In genomic region chr4:176413171-176413570, GRCh38 we compare ENCODE assay signal across 18 cellular contexts.
A peak's percentile ranks its signal among the peaks of the same experiment; 100 is the strongest.
DNase-seq lines count a peak whose midpoint lies in the region; ATAC-seq lines count a peak whose summit lies in the region.
"Had no signal": no experiment of that assay in that cellular context is flagged by ENCODE, and none has a peak within 500 bp of the region (broad histone marks: within the 10 kb centered on the region; RNA-seq: fewer than 3 reads in every experiment).

No MANE protein-coding gene starts in this region.

- no peak overlapping the region for H2BK12ac ChIP-seq in trophoblast cell (ENCODE audit: low read length)

- H4K91ac ChIP-seq in trophoblast cell (ENCODE audit: low read depth, low read length): no peak overlapping the region

- no peak overlapping the region for H3K27ac ChIP-seq in trophoblast cell (ENCODE audit: low read depth, low read length)
- H3K27ac ChIP-seq: prostate gland, thoracic aorta had no signal

- H3K9me3 ChIP-seq in trophoblast cell (ENCODE audit: insufficient read depth, low read depth, low read length): no peaks in the 10 kb centered on the region
- H3K9me3 ChIP-seq: prostate gland, thoracic aorta had no signal

- no peak overlapping the region for H2AK5ac ChIP-seq in trophoblast cell (ENCODE audit: low read length)

- H3K9ac ChIP-seq in trophoblast cell (ENCODE audit: low read length): no peak overlapping the region

- H3K4ac ChIP-seq in trophoblast cell (ENCODE audit: low read depth, low read length): no peak overlapping the region

- ATAC-seq in GM18499 (IDR thresholded peaks at IDR 0.05; ENCODE audit: insufficient read depth, unreplicated experiment): peak; percentile 62
- peak; percentile 64 for ATAC-seq in GM19463 (IDR thresholded peaks at IDR 0.05; ENCODE audit: unreplicated experiment)
- ATAC-seq in HG02884 (IDR thresholded peaks at IDR 0.05; ENCODE audit: unreplicated experiment): peak; percentile 75
- ATAC-seq in HG03558 (IDR thresholded peaks at IDR 0.05; ENCODE audit: extremely low read depth, unreplicated experiment): peak; percentile 75
- ATAC-seq: activated naive CD4-positive, alpha-beta T cell treated with anti-CD3 and anti-CD28 coated beads, Interleukin-2, amount 50 U/mL, for 72 hours; naive thymus-derived CD4-positive, alpha-beta T cell had no signal

- no peak overlapping the region for H3K4me3 ChIP-seq in trophoblast cell (ENCODE audit: low read depth, low read length)
- H3K4me3 ChIP-seq: prostate gland, thoracic aorta had no signal

- no peak overlapping the region for H3K4me2 ChIP-seq in trophoblast cell (ENCODE audit: low read length)

- DNase-seq in trophoblast cell (no peak), OCI-M2 (lab: John Stamatoyannopoulos, UW; ENCODE audit: unreplicated experiment) (no peak), HUDEP-2 (lab: John Stamatoyannopoulos, UW; ENCODE audit: unreplicated experiment in 76 of 76) (no peak), epidermal melanocyte (ENCODE audit: insufficient read length, low spot score) (no peak)
- DNase-seq: activated CD8-positive, alpha-beta memory T cell treated with anti-CD3 and anti-CD28 coated beads, Interleukin-2, amount 50 U/mL, for 4 hours; Calu3; effector CD8-positive, alpha-beta T cell; IMR-90; naive thymus-derived CD4-positive, alpha-beta T cell; NCI-H1092 treated with DMSO at 0.1 percent for 48 hours; NCI-H345 had no signal

- H3K14ac ChIP-seq in trophoblast cell (ENCODE audit: low read length): no peak overlapping the region

- H2BK5ac ChIP-seq in trophoblast cell (ENCODE audit: low read depth, low read length, poor library complexity): no peak overlapping the region

- H2AFZ ChIP-seq in trophoblast cell (ENCODE audit: insufficient read depth, low read length, poor library complexity): no peak overlapping the region

- no peak overlapping the region for H3K18ac ChIP-seq in trophoblast cell (ENCODE audit: low read length)

- H3K79me1 ChIP-seq in trophoblast cell (ENCODE audit: low read length): no peaks in the 10 kb centered on the region

- no CpG with 5 or more reads among the region's 2 CpGs for WGBS in trophoblast cell (ENCODE audit: extremely low coverage, insufficient coverage, insufficient read length)

- no peak overlapping the region for H4K12ac ChIP-seq in trophoblast cell (ENCODE audit: low read depth, low read length)

- no peak overlapping the region for H2BK120ac ChIP-seq in trophoblast cell (ENCODE audit: insufficient read depth, low read length, poor library complexity)

- H3K23ac ChIP-seq in trophoblast cell (ENCODE audit: low read length): no peak overlapping the region

- no peak overlapping the region for H4K8ac ChIP-seq in trophoblast cell (ENCODE audit: low read depth, low read length)

- H3K4me1 ChIP-seq in trophoblast cell (ENCODE audit: control insufficient read depth in 1 of 2, insufficient read depth in 2 of 2, low read length in 2 of 2): no peaks in the 10 kb centered on the region
- H3K4me1 ChIP-seq: prostate gland had no signal

- H3K79me2 ChIP-seq in trophoblast cell (ENCODE audit: control insufficient read depth, insufficient read depth, low read length, poor library complexity): no peaks in the 10 kb centered on the region

- H3K27me3 ChIP-seq in trophoblast cell (ENCODE audit: insufficient read depth, low read length): no peaks in the 10 kb centered on the region

- H3K36me3 ChIP-seq in trophoblast cell (ENCODE audit: control insufficient read depth in 1 of 2, insufficient read depth in 2 of 2, low read length in 2 of 2): no peaks in the 10 kb centered on the region
- H3K36me3 ChIP-seq: prostate gland, thoracic aorta had no signal
